In the genomic region with DNA sequence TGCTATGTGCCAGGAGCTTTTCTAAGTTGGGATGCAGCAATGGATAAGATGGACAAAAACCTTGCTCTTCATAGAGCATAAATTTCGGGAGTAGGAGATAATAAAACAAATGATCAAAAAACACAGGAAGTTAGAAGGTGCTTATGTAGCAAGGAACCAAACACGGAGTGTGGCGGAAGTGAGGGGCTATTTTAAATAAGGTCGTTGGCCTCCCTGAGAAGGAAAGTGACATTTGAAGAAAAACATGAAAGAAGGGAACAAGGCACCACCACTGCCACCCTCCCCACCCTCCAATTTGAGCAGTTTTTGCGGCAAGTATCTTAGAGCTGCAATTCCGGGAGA, we compare ENCODE assay signal across 16 cellular contexts. TPM values are rescaled to one million over a fixed set of nuclear protein-coding genes. Genes with fewer than 3 reads are reported as not detected.
A peak's percentile ranks its signal among the peaks of the same experiment; 100 is the strongest.
DNase-seq lines count a peak whose midpoint lies in the region; ATAC-seq, FAIRE-seq and TF ChIP-seq lines count a peak whose summit lies in the region.
"Had no signal": no experiment of that assay in that cellular context is flagged by ENCODE, and none has a peak within 500 bp of the region (broad histone marks: within the 10 kb centered on the region; RNA-seq: fewer than 3 reads in every experiment).

No MANE protein-coding gene starts in this region.

- no peaks in the 10 kb centered on the region for H3K79me2 ChIP-seq in GM23338 (replicated peaks; ENCODE audit: insufficient read depth)

- no peak for ATAC-seq in GM23338
- ATAC-seq in activated CD8-positive, alpha-beta T cell treated with anti-CD3 and anti-CD28 coated beads, Interleukin-2, amount 10 ng/mL, durations not matched to agents 7 days and 5 days: no peak
- ATAC-seq in naive B cell (ENCODE audit: low read depth in 2 of 2): peak in 1 of 2 donors; percentile 21
- no peak for ATAC-seq in GM21381 (IDR thresholded peaks at IDR 0.05; ENCODE audit: unreplicated experiment)
- ATAC-seq: lower lobe of right lung had no signal

- H3K9me3 Mint-ChIP-seq in CD4-positive, alpha-beta memory T cell: peaks cover 0 to 12% (median 4%) of the 10 kb centered on the region in 8 donors
- no peaks in the 10 kb centered on the region; the same call in 1 of the 3 replicates for H3K9me3 Mint-ChIP-seq in GM23338
- no peaks in the 10 kb centered on the region for H3K9me3 Mint-ChIP-seq in activated CD8-positive, alpha-beta T cell treated with anti-CD3 and anti-CD28 coated beads, Interleukin-2, amount 10 ng/mL, durations not matched to agents 7 days and 5 days (ENCODE audit: insufficient read depth)
- H3K9me3 Mint-ChIP-seq in naive B cell: peaks cover 2 to 28% (median 12%) of the 10 kb centered on the region in 7 donors

- H3K9me2 ChIP-seq in GM23338 (ENCODE audit: insufficient read depth): no peaks in the 10 kb centered on the region

- intact Hi-C loops in CD4-positive, alpha-beta memory T cell (cut with micrococcal nuclease): no loop called here

- H3K36me3 ChIP-seq in CD4-positive, alpha-beta memory T cell (ENCODE audit: insufficient read depth, low read length): no peaks in the 10 kb centered on the region
- no peaks in the 10 kb centered on the region for H3K36me3 ChIP-seq in GM23338 (ENCODE audit: insufficient read depth)
- H3K36me3 ChIP-seq: lower lobe of right lung, sigmoid colon, stomach had no signal

- TF ChIP-seq CTCF in GM23338 (conservative IDR thresholded peaks at IDR 0.05; ENCODE audit: low read depth in 2 of 2): no peak

- H3K27ac ChIP-seq in CD4-positive, alpha-beta memory T cell (ENCODE audit: low read depth, low read length): no peak overlapping the region
- no peak overlapping the region for H3K27ac ChIP-seq in GM23338 (ENCODE audit: low read depth)
- H3K27ac ChIP-seq: lower lobe of right lung, sigmoid colon, stomach had no signal

- no peak overlapping the region for H2AFZ ChIP-seq in GM23338

- peak overlapping the region in 1 of 2 donors; percentile 17 for H3K4me3 ChIP-seq in CD4-positive, alpha-beta memory T cell (ENCODE audit: low read length in 2 of 2)
- H3K4me3 ChIP-seq in GM23338: peak overlapping the region; percentile 47

- peaks cover 34% of the 10 kb centered on the region for H3K4me1 ChIP-seq in CD4-positive, alpha-beta memory T cell (ENCODE audit: insufficient read depth, low read length)
- H3K4me1 ChIP-seq in GM23338 (ENCODE audit: insufficient read depth): peaks cover 32% of the 10 kb centered on the region

- H3K36me3 Mint-ChIP-seq in CD4-positive, alpha-beta memory T cell: peaks cover 0 to 2% of the 10 kb centered on the region in 2 donors
- H3K36me3 Mint-ChIP-seq in GM23338 (ENCODE audit: low read depth) (no peaks in the 10 kb centered on the region; the same call in 2 of the 3 replicates), naive B cell (peaks cover 0 to 43% of the 10 kb centered on the region in 2 donors)
- peaks cover 5% of the 10 kb centered on the region for H3K36me3 Mint-ChIP-seq in activated CD8-positive, alpha-beta T cell treated with anti-CD3 and anti-CD28 coated beads, Interleukin-2, amount 10 ng/mL, durations not matched to agents 7 days and 5 days (ENCODE audit: low read depth)

- H3K4me1 Mint-ChIP-seq in CD4-positive, alpha-beta memory T cell: peaks cover 26 to 43% (median 36%) of the 10 kb centered on the region in 4 donors
- H3K4me1 Mint-ChIP-seq in GM23338 (peaks cover 36% of the 10 kb centered on the region), naive B cell (peaks cover 36 to 44% (median 37%) of the 10 kb centered on the region in 3 donors)
- H3K4me1 Mint-ChIP-seq in activated CD8-positive, alpha-beta T cell treated with anti-CD3 and anti-CD28 coated beads, Interleukin-2, amount 10 ng/mL, durations not matched to agents 7 days and 5 days (ENCODE audit: low read depth): peaks cover 34% of the 10 kb centered on the region

- peaks cover 10% of the 10 kb centered on the region for H4K20me1 ChIP-seq in GM23338 (replicated peaks; ENCODE audit: insufficient read depth)

- peak overlapping the region; percentile 78 for H3K4me2 ChIP-seq in GM23338

- DNase-seq in CD4-positive, alpha-beta memory T cell: peak in 1 of 5 donors; percentile 23
- DNase-seq in GM23338 (ENCODE audit: low spot score): no peak
- peak; percentile 38 for DNase-seq in activated CD8-positive, alpha-beta T cell treated with anti-CD3 and anti-CD28 coated beads, Interleukin-2, amount 10 ng/mL, durations not matched to agents 7 days and 5 days
- DNase-seq in naive B cell: no peak
- DNase-seq in NCI-H82 treated with DMSO at 0.1 percent for 48 hours (lab: John Stamatoyannopoulos, UW; ENCODE audit: unreplicated experiment): no peak
- DNase-seq in NCI-H345 treated with DMSO at 0.1 percent for 48 hours (lab: John Stamatoyannopoulos, UW; ENCODE audit: unreplicated experiment): no peak
- no peak for DNase-seq in RCC 7860 (ENCODE audit: low spot score)
- DNase-seq: HCEC 1CT, Kasumi-1, lower lobe of right lung, NCI-H2029, NCI-H82, SHP77 treated with DMSO at 0.1 percent for 48 hours, sigmoid colon, stomach had no signal

- no peaks in the 10 kb centered on the region for H3K9me3 ChIP-seq in CD4-positive, alpha-beta memory T cell (ENCODE audit: control insufficient read depth in 1 of 2, low read length in 2 of 2)
- H3K9me3 ChIP-seq: lower lobe of right lung, sigmoid colon had no signal

- peaks cover 30% of the 10 kb centered on the region for H3K27me3 ChIP-seq in CD4-positive, alpha-beta memory T cell (ENCODE audit: insufficient read depth, low read length)
- peaks cover 100% of the 10 kb centered on the region for H3K27me3 ChIP-seq in GM23338 (ENCODE audit: insufficient read depth)

- no peak for FAIRE-seq in RCC 7860 (lab: Jason Lieb, UNC)

- H3K4me3 Mint-ChIP-seq in CD4-positive, alpha-beta memory T cell: peak overlapping the region; percentile 80 to 93 (median 88)
- H3K4me3 Mint-ChIP-seq in GM23338: peak overlapping the region; percentile 49
- H3K4me3 Mint-ChIP-seq in activated CD8-positive, alpha-beta T cell treated with anti-CD3 and anti-CD28 coated beads, Interleukin-2, amount 10 ng/mL, durations not matched to agents 7 days and 5 days: peak overlapping the region; percentile 63
- H3K4me3 Mint-ChIP-seq in naive B cell: peak overlapping the region; percentile 69 to 89 (median 84)

- peaks cover 54 to 56% of the 10 kb centered on the region in 2 donors for H3K27me3 Mint-ChIP-seq in CD4-positive, alpha-beta memory T cell
- peaks cover 75% of the 10 kb centered on the region for H3K27me3 Mint-ChIP-seq in GM23338 (ENCODE audit: insufficient read depth, low read depth, poor library complexity)
- H3K27me3 Mint-ChIP-seq in activated CD8-positive, alpha-beta T cell treated with anti-CD3 and anti-CD28 coated beads, Interleukin-2, amount 10 ng/mL, durations not matched to agents 7 days and 5 days (ENCODE audit: low read depth): peaks cover 62% of the 10 kb centered on the region
- H3K27me3 Mint-ChIP-seq in naive B cell: peaks cover 61 to 87% (median 86%) of the 10 kb centered on the region in 3 donors

- POLR2A ChIA-PET in CD4-positive, alpha-beta memory T cell (lab: Charles Lee; ENCODE audit: partially characterized antibody): no interaction called here
- POLR2A ChIA-PET in activated CD8-positive, alpha-beta T cell treated with anti-CD3 and anti-CD28 coated beads, Interleukin-2, amount 10 ng/mL, durations not matched to agents 7 days and 5 days (lab: Charles Lee): no interaction called here

- CTCF ChIA-PET in CD4-positive, alpha-beta memory T cell (lab: Charles Lee; ENCODE audit: partially characterized antibody): interaction anchor here (1.6 kb wide), 1 partner anchor 415 kb away, joined by 4 read pairs; no protein-coding TSS in a partner anchor
- CTCF ChIA-PET in activated CD8-positive, alpha-beta T cell treated with anti-CD3 and anti-CD28 coated beads, Interleukin-2, amount 10 ng/mL, durations not matched to agents 7 days and 5 days (lab: Charles Lee): interaction anchor here (1.0 to 1.9 kb wide), 3 partner anchors 11 to 41 kb away, joined by 3 to 12 read pairs (median 6); no protein-coding TSS in a partner anchor

- H3K27ac Mint-ChIP-seq in CD4-positive, alpha-beta memory T cell: peak overlapping the region in 3 of 7 donors; percentile 7 to 68 (median 13)
- H3K27ac Mint-ChIP-seq in GM23338 (no peak overlapping the region), naive B cell (peak overlapping the region in 2 of 6 donors; percentile 2 to 27)
- peak overlapping the region; percentile 28 for H3K27ac Mint-ChIP-seq in activated CD8-positive, alpha-beta T cell treated with anti-CD3 and anti-CD28 coated beads, Interleukin-2, amount 10 ng/mL, durations not matched to agents 7 days and 5 days

- H3F3A ChIP-seq in GM23338 (replicated peaks; ENCODE audit: low read depth): peaks cover 13% of the 10 kb centered on the region

TF ChIP-seq in GM23338, 12 proteins besides CTCF, POLR2A, EP300 and RAD21:
- no peak for TF ChIP-seq STAT1 (IDR thresholded peaks at IDR 0.05; ENCODE audit: unreplicated experiment)
- TF ChIP-seq NANOG (IDR thresholded peaks at IDR 0.05; ENCODE audit: borderline replicate concordance): no peak
- TF ChIP-seq ZNF331 (CRISPR knock-in tag; IDR thresholded peaks at IDR 0.05; ENCODE audit: low read depth): no peak
- TF ChIP-seq EZH2phosphoT487 (IDR thresholded peaks at IDR 0.05; ENCODE audit: unreplicated experiment): peak; percentile 4
- TF ChIP-seq, protein P1, sequence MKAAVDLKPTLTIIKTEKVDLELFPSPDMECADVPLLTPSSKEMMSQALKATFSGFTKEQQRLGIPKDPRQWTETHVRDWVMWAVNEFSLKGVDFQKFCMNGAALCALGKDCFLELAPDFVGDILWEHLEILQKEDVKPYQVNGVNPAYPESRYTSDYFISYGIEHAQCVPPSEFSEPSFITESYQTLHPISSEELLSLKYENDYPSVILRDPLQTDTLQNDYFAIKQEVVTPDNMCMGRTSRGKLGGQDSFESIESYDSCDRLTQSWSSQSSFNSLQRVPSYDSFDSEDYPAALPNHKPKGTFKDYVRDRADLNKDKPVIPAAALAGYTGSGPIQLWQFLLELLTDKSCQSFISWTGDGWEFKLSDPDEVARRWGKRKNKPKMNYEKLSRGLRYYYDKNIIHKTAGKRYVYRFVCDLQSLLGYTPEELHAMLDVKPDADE (IDR thresholded peaks at IDR 0.05): no peak
- TF ChIP-seq EZH2 (IDR thresholded peaks at IDR 0.05; ENCODE audit: low read depth, unreplicated experiment): peak; percentile 82
- TF ChIP-seq JUNB (IDR thresholded peaks at IDR 0.05; ENCODE audit: unreplicated experiment): no peak
- TF ChIP-seq ZNF114 (CRISPR knock-in tag; IDR thresholded peaks at IDR 0.05): no peak

RNA-seq across cellular contexts. Expression of gene GSX1, which starts 3.2 kb away (rescaled TPM):
- total RNA-seq in CD4-positive, alpha-beta memory T cell: not detected
- polyA plus RNA-seq in CD4-positive, alpha-beta memory T cell: not detected
- total RNA-seq in GM23338 (2014; rRNA removed; shearing (Covaris generic)): not detected in 2 replicates
- polyA plus RNA-seq in GM23338 (2016; fragmentation: Nextera tagmentation; extraction: Ambion mirVana): not detected in 2 replicates
- total RNA-seq in activated CD8-positive, alpha-beta T cell treated with anti-CD3 and anti-CD28 coated beads, Interleukin-2, amount 10 ng/mL, durations not matched to agents 7 days and 5 days: not detected
- not detected for polyA plus RNA-seq in naive B cell (ENCODE audit: low read depth in 6 of 6)
- total RNA-seq: lower lobe of right lung, sigmoid colon, stomach had no signal
- polyA plus RNA-seq: sigmoid colon, stomach had no signal
